In the genomic region with DNA sequence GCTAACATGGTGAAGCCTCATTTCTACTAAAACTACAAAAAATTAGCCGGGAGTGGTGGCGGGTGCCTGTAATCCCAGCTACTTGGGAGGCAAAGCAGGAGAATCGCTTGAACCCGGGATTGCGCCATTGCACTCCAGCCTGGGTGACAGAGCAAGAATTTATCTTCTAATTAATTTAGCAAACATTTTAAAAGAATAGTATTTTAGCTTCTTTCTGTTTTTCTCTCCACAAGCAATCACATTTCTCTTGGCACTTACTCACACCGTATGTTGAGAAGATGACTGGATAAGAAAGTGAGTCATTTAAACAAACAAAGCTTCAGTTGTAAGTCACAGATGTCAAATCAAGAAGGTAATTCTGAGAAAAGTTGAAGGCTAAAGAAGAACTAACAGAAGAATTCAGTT, we compare ENCODE assay signal across 14 cellular contexts.
DNase-seq lines count a peak whose midpoint lies in the region; ATAC-seq and TF ChIP-seq lines count a peak whose summit lies in the region.
"Had no signal": no experiment of that assay in that cellular context is flagged by ENCODE, and none has a peak within 500 bp of the region (broad histone marks: within the 10 kb centered on the region; RNA-seq: fewer than 3 reads in every experiment).

No MANE protein-coding gene starts in this region.

- 83 to 85% (median 84%) methylated on average over 6 of the region's 6 CpGs for WGBS in ovary, 3 donors

- H3K9me3 ChIP-seq in fibroblast of lung (ENCODE audit: control insufficient read depth, insufficient read depth, low read depth, low read length) (no peaks in the 10 kb centered on the region), ovary (no peaks in the 10 kb centered on the region)
- H3K9me3 ChIP-seq: testis had no signal

- no peak overlapping the region for H3K9ac ChIP-seq in fibroblast of lung (ENCODE audit: insufficient read depth, low read length)

- no peak overlapping the region for H3K27ac ChIP-seq in fibroblast of lung (ENCODE audit: insufficient read depth, low read length)
- H3K27ac ChIP-seq in ovary = no peak overlapping the region
- H3K27ac ChIP-seq: HL-60, testis, VCaP had no signal

- peak; percentile 64 for ATAC-seq in sciatic nerve
- ATAC-seq in HG03354 (IDR thresholded peaks at IDR 0.05; ENCODE audit: poor library complexity, severe bottlenecking, unreplicated experiment) = no peak
- ATAC-seq in GM21367 (IDR thresholded peaks at IDR 0.05; ENCODE audit: unreplicated experiment) = no peak

- no peaks in the 10 kb centered on the region for H3K79me2 ChIP-seq in fibroblast of lung (ENCODE audit: control insufficient read depth, insufficient read depth, low read length)

- no peak for TF ChIP-seq POLR2A in ovary (IDR thresholded peaks at IDR 0.05)

- H3K36me3 ChIP-seq in fibroblast of lung (ENCODE audit: control insufficient read depth, insufficient read depth, low read length) = no peaks in the 10 kb centered on the region
- no peaks in the 10 kb centered on the region for H3K36me3 ChIP-seq in ovary

- no peak overlapping the region for H2AFZ ChIP-seq in fibroblast of lung (ENCODE audit: low read length)

- peak; percentile 36 for DNase-seq in GM03348 (ENCODE audit: low spot score)
- DNase-seq in RKO (ENCODE audit: low spot score) = peak; percentile 77
- DNase-seq in fibroblast of lung (ENCODE audit: low read depth in 2 of 2) = peak; percentile 87 to 90
- no peak for DNase-seq in sciatic nerve (ENCODE audit: low spot score)
- DNase-seq in stimulated activated CD4-positive, alpha-beta T cell treated with anti-CD3 and anti-CD28 coated beads, Interleukin-4, amount 100 ng/mL, for 24 hours = no peak
- DNase-seq in ovary = no peak
- DNase-seq: DND-41, NCI-H187, nucleus accumbens, testis had no signal

- intact Hi-C loops in sciatic nerve (cut with DNase I) = no loop called here
- intact Hi-C loops in ovary (cut with DNase I) = no loop called here

- no peak for TF ChIP-seq CTCF in fibroblast of lung (conservative IDR thresholded peaks at IDR 0.05 in 1 of 2, IDR thresholded peaks at IDR 0.05 in 1 of 2; ENCODE audit: low read depth in 1 of 2, low read length in 2 of 2)
- TF ChIP-seq CTCF in ovary (IDR thresholded peaks at IDR 0.05) = no peak

- no peaks in the 10 kb centered on the region for H3K4me1 ChIP-seq in fibroblast of lung (ENCODE audit: control insufficient read depth, extremely low read depth, insufficient read depth, low read length)
- no peaks in the 10 kb centered on the region for H3K4me1 ChIP-seq in ovary (ENCODE audit: insufficient read depth)
- H3K4me1 ChIP-seq: testis had no signal

- no peaks in the 10 kb centered on the region for H4K20me1 ChIP-seq in fibroblast of lung (ENCODE audit: control insufficient read depth, extremely low read depth, insufficient read depth, low read length)

- no peaks in the 10 kb centered on the region for H3K27me3 ChIP-seq in fibroblast of lung (ENCODE audit: control insufficient read depth, insufficient read depth, low read length)
- H3K27me3 ChIP-seq in ovary = no peaks in the 10 kb centered on the region
- H3K27me3 ChIP-seq: testis had no signal

- no peak for TF ChIP-seq EP300 in ovary (IDR thresholded peaks at IDR 0.05)

- no peak overlapping the region for H3K4me2 ChIP-seq in fibroblast of lung (ENCODE audit: extremely low read depth, insufficient read depth, low read length)

- H3K4me3 ChIP-seq in fibroblast of lung (replicated peaks in 1 of 4; ENCODE audit: control extremely low read depth in 1 of 4, insufficient read depth in 1 of 4, low read depth in 3 of 4, low read length in 4 of 4) (no peak overlapping the region), ovary (no peak overlapping the region)
- H3K4me3 ChIP-seq: testis had no signal

Comparison
In these comparisons a context has a peak if more than half of its experiments do, and no peak if none do; other contexts are left out.
1. DNase-seq: peak in GM03348 (single experiment), RKO (single experiment) and fibroblast of lung (2 of 2); none in sciatic nerve (single experiment), stimulated activated CD4-positive, alpha-beta T cell treated with anti-CD3 and anti-CD28 coated beads, Interleukin-4, amount 100 ng/mL, for 24 hours (single experiment) and ovary (0 of 5).